21 cellular contexts compared by ENCODE assay signal in the genomic region with DNA sequence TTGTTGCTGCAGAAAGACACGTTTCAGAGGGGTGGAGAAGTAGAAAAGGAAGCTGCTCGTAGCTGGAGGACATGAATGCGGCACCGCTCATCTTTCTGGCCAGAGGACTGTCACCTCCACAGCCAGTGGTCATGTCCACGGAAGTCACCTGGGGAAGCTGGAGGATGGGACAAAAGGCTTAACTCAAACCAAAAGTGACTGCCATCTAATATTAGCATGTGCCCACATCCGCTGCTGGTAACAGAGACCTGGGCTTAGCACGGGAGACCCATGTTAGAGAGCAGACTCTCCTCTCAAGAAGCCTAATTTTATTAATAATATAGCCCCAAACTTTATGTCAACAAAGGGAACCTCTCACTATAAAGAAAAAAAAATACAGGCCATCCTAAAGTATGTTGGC.
"Had no signal": no experiment of that assay in that cellular context is flagged by ENCODE, and none has a peak within 500 bp of the region (broad histone marks: within the 10 kb centered on the region; RNA-seq: fewer than 3 reads in every experiment).

No MANE protein-coding gene starts in this region.

- H3K36me3 ChIP-seq: gastrocnemius medialis, ovary, right atrium auricular region, thyroid gland had no signal

- H3K27me3 Mint-ChIP-seq: type B pancreatic cell had no signal

- H3K27ac Mint-ChIP-seq: dendritic cell treated with granulocyte-macrophage colony-stimulating factor and Interleukin-4, amounts not matched to agents 40 ng/mL and 50 ng/mL, for 4 days; effector memory CD8-positive, alpha-beta T cell; type B pancreatic cell had no signal

- H3K27me3 ChIP-seq: esophagus muscularis mucosa, ovary, right atrium auricular region, thyroid gland had no signal

- H3K9me3 Mint-ChIP-seq: dendritic cell treated with granulocyte-macrophage colony-stimulating factor and Interleukin-4, amounts not matched to agents 40 ng/mL and 50 ng/mL, for 4 days; nephron; type B pancreatic cell had no signal

- H3K4me3 Mint-ChIP-seq: dendritic cell treated with granulocyte-macrophage colony-stimulating factor and Interleukin-4, amounts not matched to agents 40 ng/mL and 50 ng/mL, for 4 days; effector memory CD8-positive, alpha-beta T cell; naive B cell had no signal

- H3K27ac ChIP-seq: epithelial cell of prostate, esophagus muscularis mucosa, gastrocnemius medialis, left lung, ovary, thyroid gland had no signal

- H3K36me3 Mint-ChIP-seq: naive B cell had no signal

- ATAC-seq: effector memory CD8-positive, alpha-beta T cell; gastrocnemius medialis had no signal

- H3K9me3 ChIP-seq: esophagus muscularis mucosa, gastrocnemius medialis, left lung, ovary, right atrium auricular region, thyroid gland had no signal

- FAIRE-seq: colon, keratinocyte, small intestine, urothelium cell line had no signal

- DNase-seq: effector memory CD8-positive, alpha-beta T cell; gastrocnemius medialis; glutamatergic neuron; left lung; mesenchymal stem cell; naive B cell; small intestine; stimulated activated CD4-positive, alpha-beta T cell treated with anti-CD3 and anti-CD28 coated beads, Interleukin-12 subunit alpha, Interleukin-12 subunit beta, amount 100 ng/mL, for 4 hours; stimulated activated naive CD4-positive, alpha-beta T cell had no signal

- H3K4me3 ChIP-seq: esophagus muscularis mucosa, gastrocnemius medialis, left lung, lung, ovary, right atrium auricular region, thyroid gland had no signal
